1 cellular context compared by ENCODE assay signal in genomic region chr6:133894795-133895401, GRCh38.
TF ChIP-seq lines count a peak whose summit lies in the region.

No MANE protein-coding gene starts in this region.

TF ChIP-seq in IMR-90, 13 proteins besides CTCF, POLR2A, EP300 and RAD21:
- TF ChIP-seq CHD1 (IDR thresholded peaks at IDR 0.05; ENCODE audit: low read depth, low read length) = no peak
- TF ChIP-seq, protein P1, sequence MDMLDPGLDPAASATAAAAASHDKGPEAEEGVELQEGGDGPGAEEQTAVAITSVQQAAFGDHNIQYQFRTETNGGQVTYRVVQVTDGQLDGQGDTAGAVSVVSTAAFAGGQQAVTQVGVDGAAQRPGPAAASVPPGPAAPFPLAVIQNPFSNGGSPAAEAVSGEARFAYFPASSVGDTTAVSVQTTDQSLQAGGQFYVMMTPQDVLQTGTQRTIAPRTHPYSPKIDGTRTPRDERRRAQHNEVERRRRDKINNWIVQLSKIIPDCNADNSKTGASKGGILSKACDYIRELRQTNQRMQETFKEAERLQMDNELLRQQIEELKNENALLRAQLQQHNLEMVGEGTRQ (IDR thresholded peaks at IDR 0.05; ENCODE audit: low read depth, low read length) = no peak
- TF ChIP-seq ELK1 (IDR thresholded peaks at IDR 0.05; ENCODE audit: borderline replicate concordance, low read depth, low read length) = no peak
- no peak for TF ChIP-seq RFX5 (IDR thresholded peaks at IDR 0.05; ENCODE audit: low read depth, low read length)
- TF ChIP-seq FOS (IDR thresholded peaks at IDR 0.05; ENCODE audit: low read depth, low read length) = no peak
- TF ChIP-seq CEBPB (IDR thresholded peaks at IDR 0.05; ENCODE audit: low read depth, low read length) = no peak
- TF ChIP-seq MXI1 (IDR thresholded peaks at IDR 0.05; ENCODE audit: borderline replicate concordance, low read depth, low read length) = no peak
- no peak for TF ChIP-seq MAZ (IDR thresholded peaks at IDR 0.05; ENCODE audit: borderline replicate concordance, low read depth, low read length)
- TF ChIP-seq MAFK (IDR thresholded peaks at IDR 0.05; ENCODE audit: low read depth, low read length) = no peak
- no peak for TF ChIP-seq RCOR1 (IDR thresholded peaks at IDR 0.05; ENCODE audit: insufficient replicate concordance, low read length)
- no peak for TF ChIP-seq SMC3 (IDR thresholded peaks at IDR 0.05; ENCODE audit: low read depth, low read length)
- no peak for TF ChIP-seq NFE2L2 (IDR thresholded peaks at IDR 0.05; ENCODE audit: low read depth, low read length)
- TF ChIP-seq BHLHE40 (IDR thresholded peaks at IDR 0.05; ENCODE audit: low read depth, low read length) = no peak
